6 cellular contexts compared by ENCODE assay signal in the genomic region with DNA sequence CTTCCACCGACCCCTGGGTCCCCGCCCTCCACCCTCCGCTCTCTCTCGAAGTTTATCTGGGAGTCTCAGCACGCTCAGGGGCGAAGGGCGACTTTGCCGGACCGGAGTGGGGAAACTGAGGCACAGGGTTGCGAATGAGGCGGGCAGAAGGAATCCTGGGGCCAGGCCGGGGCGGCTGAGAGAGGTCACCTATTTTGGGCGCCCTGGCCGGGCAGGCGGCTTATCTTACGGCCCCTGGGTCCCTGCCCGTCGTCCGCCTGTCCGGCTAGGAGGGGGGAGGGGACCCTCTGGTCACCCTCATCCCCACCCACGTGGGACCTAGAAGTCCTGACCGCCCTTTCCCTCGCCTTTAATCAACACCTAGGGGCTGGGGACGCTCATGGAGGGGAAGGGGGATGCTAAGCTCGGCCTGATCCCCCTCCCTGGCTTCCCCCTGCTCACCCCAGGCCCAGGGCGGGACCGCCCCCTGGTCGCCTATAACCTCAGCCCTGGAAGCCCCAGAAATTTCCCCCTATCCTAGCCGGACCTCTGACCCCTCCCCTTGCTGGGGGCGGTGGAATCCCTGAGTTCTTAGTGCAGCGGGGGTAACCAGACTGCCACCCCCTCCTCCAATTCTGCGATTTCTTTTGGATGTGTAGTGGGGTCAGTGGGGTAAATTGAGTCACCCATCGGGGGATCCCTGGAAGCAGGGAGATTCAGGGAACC. TPM values are rescaled to one million over a fixed set of nuclear protein-coding genes. Genes with fewer than 3 reads are reported as not detected.
A peak's percentile ranks its signal among the peaks of the same experiment; 100 is the strongest.
DNase-seq lines count a peak whose midpoint lies in the region; ATAC-seq and TF ChIP-seq lines count a peak whose summit lies in the region.

No MANE protein-coding gene starts in this region.

- H3K4me3 ChIP-seq in right atrium auricular region (peak overlapping the region; percentile 94 to 95), thyroid gland (replicated peaks in 1 of 3) (peak overlapping the region; percentile 43 to 90 (median 86))

- TF ChIP-seq CTCF in right atrium auricular region (IDR thresholded peaks at IDR 0.05) (no peak), thyroid gland (IDR thresholded peaks at IDR 0.05) (no peak)

- no peak overlapping the region for H3K27ac Mint-ChIP-seq in T-helper 2 cell treated with Interferon-gamma antibody and Interleukin-4, amounts not matched to agents 5 μg/mL and 100 μg/mL, for 36 hours

- no peaks in the 10 kb centered on the region for H3K27me3 ChIP-seq in right atrium auricular region
- H3K27me3 ChIP-seq in thyroid gland, result no peaks in the 10 kb centered on the region

- H3K4me1 Mint-ChIP-seq in T-helper 2 cell treated with Interferon-gamma antibody and Interleukin-4, amounts not matched to agents 5 μg/mL and 100 μg/mL, for 36 hours (ENCODE audit: low read depth), result peaks cover 29% of the 10 kb centered on the region

- peak; percentile 50 for DNase-seq in GM03348 (ENCODE audit: low spot score)
- DNase-seq in T-helper 2 cell treated with Interferon-gamma antibody and Interleukin-4, amounts not matched to agents 5 μg/mL and 100 μg/mL, for 36 hours (ENCODE audit: low spot score), result peak; percentile 32
- DNase-seq in right atrium auricular region (ENCODE audit: low spot score), result no peak
- DNase-seq in thyroid gland, result peak; percentile 52 to 66

- no peaks in the 10 kb centered on the region for H3K27me3 Mint-ChIP-seq in T-helper 2 cell treated with Interferon-gamma antibody and Interleukin-4, amounts not matched to agents 5 μg/mL and 100 μg/mL, for 36 hours (ENCODE audit: low read depth)

- intact Hi-C loops in thyroid gland (cut with DNase I), result loop anchor here (5.0 to 10.0 kb wide), 2 partner anchors 108 to 125 kb away; no protein-coding TSS in a partner anchor

- peaks cover 13% of the 10 kb centered on the region for H3K36me3 ChIP-seq in right atrium auricular region
- H3K36me3 ChIP-seq in thyroid gland, result peaks cover 4 to 6% of the 10 kb centered on the region in 2 donors

- TF ChIP-seq POLR2A in thyroid gland (IDR thresholded peaks at IDR 0.05), result no peak

- H3K9me3 ChIP-seq in right atrium auricular region (no peaks in the 10 kb centered on the region), thyroid gland (no peaks in the 10 kb centered on the region)

- H3K4me3 Mint-ChIP-seq in T-helper 2 cell treated with Interferon-gamma antibody and Interleukin-4, amounts not matched to agents 5 μg/mL and 100 μg/mL, for 36 hours, result peak overlapping the region; percentile 84

- 0 to 1% methylated on average over 21 to 29 of the region's 34 CpGs for WGBS in thyroid gland, 2 donors

- H3K9me3 Mint-ChIP-seq in T-helper 2 cell treated with Interferon-gamma antibody and Interleukin-4, amounts not matched to agents 5 μg/mL and 100 μg/mL, for 36 hours, result no peaks in the 10 kb centered on the region

- H3K4me1 ChIP-seq in right atrium auricular region, result peaks cover 0 to 74% of the 10 kb centered on the region in 2 donors
- peaks cover 51 to 54% of the 10 kb centered on the region in 2 donors for H3K4me1 ChIP-seq in thyroid gland

- peaks cover 24% of the 10 kb centered on the region for H3K36me3 Mint-ChIP-seq in T-helper 2 cell treated with Interferon-gamma antibody and Interleukin-4, amounts not matched to agents 5 μg/mL and 100 μg/mL, for 36 hours (ENCODE audit: low read depth)

- H3K27ac ChIP-seq in right atrium auricular region (peak overlapping the region; percentile 91 to 97), thyroid gland (peak overlapping the region; percentile 60 to 87 (median 77))

- ATAC-seq in GM19351 (IDR thresholded peaks at IDR 0.05; ENCODE audit: unreplicated experiment) (no peak), GM18519 (IDR thresholded peaks at IDR 0.05; ENCODE audit: low FRiP score, unreplicated experiment) (no peak)

RNA-seq across cellular contexts. Expression of a gene that starts 0.6 kb away (rescaled TPM):
- total RNA-seq in right atrium auricular region (10 to 100 TPM; 39.6 to 65.3 TPM), thyroid gland (10 to 100 TPM; 48.9 to 65.8 (median 58.8) TPM)

RNA-seq across cellular contexts. Expression of a gene that starts 2.7 kb away (rescaled TPM):
- total RNA-seq in right atrium auricular region (10 to 100 TPM; 40.3 to 41.3 TPM), thyroid gland (100 to 1,000 TPM in 3 of 4 donors, 10 to 100 TPM in 1; 87.9 to 152 (median 116) TPM)

RNA-seq across cellular contexts. Expression of a gene that starts 19.6 kb away (rescaled TPM):
- total RNA-seq in right atrium auricular region (1,000 to 10,000 TPM in 1 of 2 donors, 100 to 1,000 TPM in 1; 419 to 1,709 TPM), thyroid gland (100 to 1,000 TPM; 126 to 631 (median 350) TPM)

RNA-seq across cellular contexts. Expression of a gene that starts 27.2 kb away (rescaled TPM):
- total RNA-seq in right atrium auricular region, result not detected
- 10 to 100 TPM; 14.1 to 27.4 (median 20.7) TPM for total RNA-seq in thyroid gland

RNA-seq across cellular contexts. Expression of a gene that starts 32.5 kb away (rescaled TPM):
- 1 to 10 TPM in 1 of 2 donors, under 1 TPM in 1; 0.52 to 1.4 TPM for total RNA-seq in right atrium auricular region
- total RNA-seq in thyroid gland, result 1 to 10 TPM; 1.7 to 4.3 (median 2.6) TPM
